Comparison of ENCODE assay signal across 23 cellular contexts in genomic region chr1:208829601-208830000, GRCh38.
"Had no signal": no experiment of that assay in that cellular context is flagged by ENCODE, and none has a peak within 500 bp of the region (broad histone marks: within the 10 kb centered on the region; RNA-seq: fewer than 3 reads in every experiment).

No MANE protein-coding gene starts in this region.

- H3K4me3 ChIP-seq: ascending aorta, left lung, mucosa of descending colon, ovary, right lobe of liver, spleen, thoracic aorta had no signal

- FAIRE-seq: frontal cortex, kidney had no signal

- H3K4me1 ChIP-seq: ascending aorta, left lung, right lobe of liver, spleen had no signal

- H3K9me3 ChIP-seq: ascending aorta, left lung, mucosa of descending colon, ovary, right lobe of liver, spleen, thoracic aorta had no signal

- H3K27ac ChIP-seq: ascending aorta, epithelial cell of prostate, left lung, ovary, right lobe of liver, spleen, thoracic aorta, VCaP had no signal

- H3K27me3 ChIP-seq: ascending aorta, left lung, ovary, right lobe of liver had no signal

- DNase-seq: activated CD4-positive, alpha-beta T cell treated with anti-CD3 and anti-CD28 coated beads, Interleukin-2, amount 50 U/mL, for 1 hour; activated CD4-positive, CD25-positive, alpha-beta regulatory T cell treated with anti-CD3 and anti-CD28 coated beads, Interleukin-2, amount 50 U/mL, for 72 hours; activated CD8-positive, alpha-beta memory T cell treated with anti-CD3 and anti-CD28 coated beads, Interleukin-2, amount 50 U/mL, for 48 hours; activated effector memory CD4-positive, alpha-beta T cell treated with Interleukin-2 at 50 U/mL for 16 hours; activated naive CD4-positive, alpha-beta T cell treated with anti-CD3 and anti-CD28 coated beads, Interleukin-2, amount 10 ng/mL, durations not matched to agents 7 days and 5 days; activated naive CD8-positive, alpha-beta T cell treated with anti-CD3 and anti-CD28 coated beads, Interleukin-2, amount 50 U/mL, for 24 hours; activated T-cell treated with anti-CD3 and anti-CD28 coated beads, Interleukin-2, amount 50 U/mL, for 48 hours; effector memory CD8-positive, alpha-beta T cell; head of caudate nucleus; kidney; left lung; mesenchymal stem cell; mucosa of descending colon; naive thymus-derived CD8-positive, alpha-beta T cell; ovary; right lobe of liver; spleen; stimulated activated naive B cell treated with anti-CD40 and anti-IgM and Interleukin-4, amounts not matched to agents 10 μg/mL and 1 μg/mL and 100 μg/mL, for 72 hours had no signal

- H3K36me3 ChIP-seq: ascending aorta, left lung, ovary, right lobe of liver, spleen, thoracic aorta had no signal
